ENCODE assay signal across 31 cellular contexts in the genomic region with DNA sequence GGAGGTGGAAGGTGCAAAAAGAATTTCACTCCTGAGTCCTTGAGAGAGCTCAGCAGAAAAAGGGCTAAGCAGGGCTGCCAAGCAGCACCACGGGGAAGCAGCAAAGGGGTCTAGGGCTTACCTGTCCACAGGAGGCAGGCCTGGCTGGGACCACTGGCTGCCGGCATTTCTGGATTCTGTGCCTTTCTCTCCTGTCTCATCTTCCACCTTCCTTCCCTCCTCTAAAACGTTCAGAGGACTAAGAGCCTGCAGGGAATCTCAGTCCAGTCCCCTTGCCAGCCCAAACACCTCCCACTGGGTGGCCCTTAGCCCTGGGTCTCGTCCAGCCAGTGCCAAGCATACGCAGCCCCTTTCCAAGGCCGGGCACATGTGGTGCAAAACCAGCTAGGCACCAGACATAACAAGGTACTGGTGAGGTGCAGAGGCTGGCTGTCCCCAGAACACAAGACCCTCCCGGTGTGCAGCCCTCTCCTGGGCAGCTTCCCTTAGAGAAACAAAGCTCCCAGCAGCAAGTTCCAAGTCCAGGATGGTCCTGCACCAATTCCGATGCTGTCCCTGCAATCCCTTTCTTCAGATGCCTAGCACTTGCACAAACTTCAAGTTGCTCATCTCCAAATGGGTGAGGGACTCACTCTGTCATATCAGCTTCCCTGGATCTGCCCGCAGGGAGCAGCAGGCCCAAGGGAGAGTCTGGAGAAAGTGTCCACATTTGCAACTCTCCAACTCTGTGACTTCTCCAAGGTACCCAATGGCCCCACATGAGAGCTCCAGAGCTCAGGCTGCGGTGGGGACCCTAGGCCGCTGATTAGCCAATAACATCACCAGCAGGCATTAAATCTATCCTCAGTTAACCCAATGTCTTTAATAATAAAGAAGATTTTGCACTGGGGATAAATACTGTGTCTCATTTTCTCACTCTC.
"Had no signal": no experiment of that assay in that cellular context is flagged by ENCODE, and none has a peak within 500 bp of the region (broad histone marks: within the 10 kb centered on the region; RNA-seq: fewer than 3 reads in every experiment).

No MANE protein-coding gene starts in this region.

- H3K27me3 ChIP-seq: right lobe of liver, vagina had no signal

- H3K9me3 Mint-ChIP-seq: activated CD4-positive, alpha-beta memory T cell treated with anti-CD3 and anti-CD28 coated beads for 36 hours; activated CD4-positive, alpha-beta T cell treated with anti-CD3 and anti-CD28 coated beads, Interleukin-2, amount 10 ng/mL, durations not matched to agents 24 days and 14 days; activated T-helper 1 cell treated with anti-CD3 and anti-CD28 coated beads, Interleukin-12 subunit alpha, Interleukin-12 subunit beta, Interleukin-2, Interleukin-4 antibody, amounts not matched to agents 30 ng/mL and 10 ng/mL and 1 ng/mL, durations not matched to agents 14 hours and 24 hours and 36 hours; central memory CD8-positive, alpha-beta T cell; nephron progenitor cell; stimulated activated effector memory CD8-positive, alpha-beta T cell treated with anti-CD3 and anti-CD28 coated beads, Interleukin-12 subunit alpha, Interleukin-12 subunit beta, amount 100 ng/mL, for 72 hours; type B pancreatic cell had no signal

- DNase-seq: activated CD4-positive, alpha-beta memory T cell treated with anti-CD3 and anti-CD28 coated beads for 36 hours; activated CD4-positive, alpha-beta T cell treated with anti-CD3 and anti-CD28 coated beads, Interleukin-2, amount 10 ng/mL, durations not matched to agents 24 days and 14 days; activated CD4-positive, CD25-positive, alpha-beta regulatory T cell treated with anti-CD3 and anti-CD28 coated beads, Interleukin-2, amount 50 U/mL, for 72 hours; activated gamma-delta T cell treated with Interleukin-2 at 50 U/mL for 16 hours; activated naive CD4-positive, alpha-beta T cell treated with anti-CD3 and anti-CD28 coated beads, Interleukin-2, amount 50 U/mL, for 16 hours; amygdala; dermis blood vessel endothelial cell; effector CD4-positive, alpha-beta T cell; esophagus squamous epithelium; foreskin melanocyte; heart right ventricle; left ventricle myocardium superior; naive B cell; nephron progenitor cell; right lobe of liver; SK-N-SH; stimulated activated CD4-positive, alpha-beta T cell treated with anti-CD3 and anti-CD28 coated beads, Interleukin-12 subunit alpha, Interleukin-12 subunit beta, amount 100 ng/mL, for 4 hours; stimulated activated CD4-positive, alpha-beta T cell treated with anti-CD3 and anti-CD28 coated beads, Interleukin-4, amount 100 ng/mL, for 1 hour; T-helper 17 cell; T1000; WERI-Rb-1 had no signal

- H3K4me1 Mint-ChIP-seq: central memory CD8-positive, alpha-beta T cell; stimulated activated effector memory CD8-positive, alpha-beta T cell treated with anti-CD3 and anti-CD28 coated beads, Interleukin-12 subunit alpha, Interleukin-12 subunit beta, amount 100 ng/mL, for 72 hours; T-helper 17 cell had no signal

- H3K36me3 Mint-ChIP-seq: activated CD4-positive, alpha-beta memory T cell treated with anti-CD3 and anti-CD28 coated beads for 36 hours; naive B cell; stimulated activated effector memory CD8-positive, alpha-beta T cell treated with anti-CD3 and anti-CD28 coated beads, Interleukin-12 subunit alpha, Interleukin-12 subunit beta, amount 100 ng/mL, for 72 hours; type B pancreatic cell had no signal

- H3K4me1 ChIP-seq: heart right ventricle had no signal

- H3K27ac ChIP-seq: epithelial cell of prostate, esophagus squamous epithelium, heart right ventricle, neutrophil, right lobe of liver, skin epidermis, thoracic aorta, vagina had no signal

- H3K27ac Mint-ChIP-seq: activated CD4-positive, alpha-beta memory T cell treated with anti-CD3 and anti-CD28 coated beads for 36 hours; activated CD4-positive, alpha-beta T cell treated with anti-CD3 and anti-CD28 coated beads, Interleukin-2, amount 10 ng/mL, durations not matched to agents 24 days and 14 days; activated T-helper 1 cell treated with anti-CD3 and anti-CD28 coated beads, Interleukin-12 subunit alpha, Interleukin-12 subunit beta, Interleukin-2, Interleukin-4 antibody, amounts not matched to agents 30 ng/mL and 10 ng/mL and 1 ng/mL, durations not matched to agents 14 hours and 24 hours and 36 hours; nephron progenitor cell; progenitor cell of endocrine pancreas; stimulated activated effector memory CD8-positive, alpha-beta T cell treated with anti-CD3 and anti-CD28 coated beads, Interleukin-12 subunit alpha, Interleukin-12 subunit beta, amount 100 ng/mL, for 72 hours; T-helper 17 cell; type B pancreatic cell had no signal

- H3K4me3 ChIP-seq: esophagus squamous epithelium, heart right ventricle, right lobe of liver, skin epidermis, thoracic aorta, vagina had no signal

- ATAC-seq: heart right ventricle; left ventricle myocardium superior; right lobe of liver; stimulated activated effector memory CD8-positive, alpha-beta T cell treated with anti-CD3 and anti-CD28 coated beads, Interleukin-12 subunit alpha, Interleukin-12 subunit beta, amount 100 ng/mL, for 72 hours; T-helper 17 cell had no signal

- H3K9me3 ChIP-seq: esophagus squamous epithelium, heart right ventricle, neutrophil, right lobe of liver, SK-N-SH, thoracic aorta, vagina had no signal

- H3K9ac ChIP-seq: SK-N-SH had no signal

- H3K4me3 Mint-ChIP-seq: activated CD4-positive, alpha-beta memory T cell treated with anti-CD3 and anti-CD28 coated beads for 36 hours; activated CD4-positive, alpha-beta T cell treated with anti-CD3 and anti-CD28 coated beads, Interleukin-2, amount 10 ng/mL, durations not matched to agents 24 days and 14 days; activated T-helper 1 cell treated with anti-CD3 and anti-CD28 coated beads, Interleukin-12 subunit alpha, Interleukin-12 subunit beta, Interleukin-2, Interleukin-4 antibody, amounts not matched to agents 30 ng/mL and 10 ng/mL and 1 ng/mL, durations not matched to agents 14 hours and 24 hours and 36 hours; central memory CD8-positive, alpha-beta T cell; naive B cell; nephron progenitor cell; stimulated activated effector memory CD8-positive, alpha-beta T cell treated with anti-CD3 and anti-CD28 coated beads, Interleukin-12 subunit alpha, Interleukin-12 subunit beta, amount 100 ng/mL, for 72 hours; T-helper 17 cell; type B pancreatic cell had no signal

- H3K36me3 ChIP-seq: esophagus squamous epithelium, heart right ventricle, neutrophil, right lobe of liver, thoracic aorta, vagina, WERI-Rb-1 had no signal

- H3K27me3 Mint-ChIP-seq: naive B cell had no signal
